ENCODE assay signal across 27 cellular contexts in the genomic region with DNA sequence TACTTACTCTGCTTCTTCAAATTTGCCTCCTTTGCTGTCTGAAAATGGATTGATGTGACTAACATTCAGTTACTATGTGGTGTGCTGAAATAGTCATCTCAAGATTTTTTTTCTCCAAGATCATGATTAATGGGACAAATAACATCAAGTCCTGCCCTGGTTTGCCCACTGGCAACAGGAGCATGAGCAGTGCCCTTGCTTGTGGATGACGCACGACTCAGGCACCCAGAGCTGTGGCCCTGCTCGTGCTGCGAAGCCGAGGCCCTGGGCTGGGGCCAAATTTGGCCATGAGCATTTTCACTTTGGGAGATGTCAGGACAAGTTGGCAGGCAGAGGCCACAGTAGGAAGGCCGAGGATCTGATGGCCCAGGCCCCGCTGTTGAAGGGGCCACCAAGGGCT.
DNase-seq lines count a peak whose midpoint lies in the region; ATAC-seq, FAIRE-seq and TF ChIP-seq lines count a peak whose summit lies in the region.
"Had no signal": no experiment of that assay in that cellular context is flagged by ENCODE, and none has a peak within 500 bp of the region (broad histone marks: within the 10 kb centered on the region; RNA-seq: fewer than 3 reads in every experiment).

No MANE protein-coding gene starts in this region.

- POLR2A ChIA-PET in IMR-90 (lab: Charles Lee; ENCODE audit: unreplicated experiment) = no interaction called here

- ATAC-seq in IMR-90 (ENCODE audit: low read depth) (no peak), lung (ENCODE audit: insufficient read depth, low FRiP score) (peak; percentile 41), aorta (ENCODE audit: low FRiP score) (no peak)
- ATAC-seq in effector memory CD8-positive, alpha-beta T cell (replicated peaks) = no peak
- ATAC-seq: activated CD4-positive, CD25-positive, alpha-beta regulatory T cell treated with anti-CD3 and anti-CD28 coated beads, Interleukin-2, amount 50 U/mL, for 24 hours; activated naive CD4-positive, alpha-beta T cell treated with anti-CD3 and anti-CD28 coated beads, Interleukin-2, amount 50 U/mL, for 72 hours; CD8-positive, alpha-beta T cell; left ventricle myocardium superior; Right ventricle myocardium inferior; sciatic nerve; stimulated activated naive CD8-positive, alpha-beta T cell treated with anti-CD3 and anti-CD28 coated beads, Interleukin-15, Interleukin-2, amounts not matched to agents 100 U/mL and 50 U/mL, for 24 hours had no signal

- H2AK9ac ChIP-seq in IMR-90 (replicated peaks; ENCODE audit: low read depth, low read length, poor library complexity) = no peak overlapping the region

- no peak overlapping the region for H3K27ac ChIP-seq in IMR-90 (ENCODE audit: insufficient read depth, low read length)
- no peak overlapping the region for H3K27ac ChIP-seq in astrocyte (ENCODE audit: low read depth, low read length)
- no peak overlapping the region for H3K27ac ChIP-seq in lung (ENCODE audit: low read depth in 1 of 2, low read length in 1 of 2)
- H3K27ac ChIP-seq in aorta (ENCODE audit: low read depth in 1 of 2, low read length in 2 of 2) = no peak overlapping the region
- H3K27ac ChIP-seq: thyroid gland had no signal

- no peak overlapping the region for H3K27ac Mint-ChIP-seq in astrocyte (ENCODE audit: unreplicated experiment)
- no peak overlapping the region for H3K27ac Mint-ChIP-seq in effector memory CD8-positive, alpha-beta T cell
- H3K27ac Mint-ChIP-seq: activated CD4-positive, alpha-beta memory T cell treated with anti-CD3 and anti-CD28 coated beads, Interleukin-2, amount 10 ng/mL, durations not matched to agents 7 days and 5 days; activated T-helper 2 cell treated with anti-CD3 and anti-CD28 coated beads, Interferon-gamma antibody, Interleukin-2, Interleukin-4, amounts not matched to agents 10 μg/mL and 5 μg/mL and 100 μg/mL, durations not matched to agents 14 hours and 24 hours and 36 hours; CD8-positive, alpha-beta T cell; H9 had no signal

- no TSS peak for BruUV-seq in IMR-90 (replicated peaks; lab: Mats Ljungman, UMichigan)

- H4K20me1 ChIP-seq in IMR-90 (ENCODE audit: insufficient read depth, low read length) = no peaks in the 10 kb centered on the region
- no peaks in the 10 kb centered on the region for H4K20me1 ChIP-seq in astrocyte (ENCODE audit: insufficient read depth, low read length)

- H3K18ac ChIP-seq in IMR-90 (ENCODE audit: low read depth, low read length) = no peak overlapping the region

- peaks cover 24% of the 10 kb centered on the region for H3K4me1 Mint-ChIP-seq in astrocyte (ENCODE audit: low read depth, unreplicated experiment)
- no peaks in the 10 kb centered on the region for H3K4me1 Mint-ChIP-seq in effector memory CD8-positive, alpha-beta T cell (ENCODE audit: low read depth in 2 of 2)
- H3K4me1 Mint-ChIP-seq: activated CD4-positive, alpha-beta memory T cell treated with anti-CD3 and anti-CD28 coated beads, Interleukin-2, amount 10 ng/mL, durations not matched to agents 7 days and 5 days had no signal

- H3K27me3 ChIP-seq in IMR-90 (ENCODE audit: control insufficient read depth, insufficient read depth, low read length) = no peaks in the 10 kb centered on the region
- H3K27me3 ChIP-seq in astrocyte (ENCODE audit: insufficient read depth, low read length) = no peaks in the 10 kb centered on the region
- no peaks in the 10 kb centered on the region for H3K27me3 ChIP-seq in lung (ENCODE audit: control insufficient read depth, insufficient read depth)
- H3K27me3 ChIP-seq in aorta (ENCODE audit: control insufficient read depth in 1 of 2, insufficient read depth in 2 of 2, low read length in 1 of 2) = no peaks in the 10 kb centered on the region
- H3K27me3 ChIP-seq: thyroid gland had no signal

- H2BK20ac ChIP-seq in IMR-90 (ENCODE audit: low read depth, low read length) = 0 out of 2 replicates have a peak overlapping the region, but pooled peaks have one; percentile 44

- WGBS in IMR-90 (ENCODE audit: extremely low coverage in 2 of 2, insufficient read length in 1 of 2), 2 experiments = 85% methylated on average over 5 of the region's 7 CpGs; no CpG with 5 or more reads in 1 of the 2 experiments
- 95% methylated on average over 7 of the region's 7 CpGs for WGBS in lung, 2 donors
- WGBS in aorta, 2 donors = 75 to 76% methylated on average over 7 of the region's 7 CpGs

- H4K91ac ChIP-seq in IMR-90 (ENCODE audit: insufficient read depth, low read depth, low read length) = peak overlapping the region; percentile 13; the same call in 1 of the 2 replicates

- in situ Hi-C loops in IMR-90 (cut with MboI; ENCODE audit: low sequenced_read_pairs) = no loop called here

- TF ChIP-seq POLR2A in IMR-90 (IDR thresholded peaks at IDR 0.05; ENCODE audit: low read depth, low read length) = no peak

- no peak overlapping the region for H3K23ac ChIP-seq in IMR-90 (ENCODE audit: low read depth, low read length)

- TF ChIP-seq RAD21 in IMR-90 (IDR thresholded peaks at IDR 0.05; ENCODE audit: low read length) = no peak

- H3K9me3 ChIP-seq in IMR-90 (ENCODE audit: control insufficient read depth, insufficient read depth, low read length) (no peaks in the 10 kb centered on the region), astrocyte (ENCODE audit: insufficient read depth, low read depth, low read length) (no peaks in the 10 kb centered on the region), lung (ENCODE audit: control insufficient read depth in 2 of 2, insufficient read depth in 1 of 2, low read length in 1 of 2) (no peaks in the 10 kb centered on the region), aorta (ENCODE audit: control insufficient read depth, low read length) (no peaks in the 10 kb centered on the region)
- H3K9me3 ChIP-seq: thyroid gland had no signal

- H3K36me3 ChIP-seq in IMR-90 (ENCODE audit: control insufficient read depth, insufficient read depth, low read length) (no peaks in the 10 kb centered on the region), astrocyte (ENCODE audit: insufficient read depth, low read length) (no peaks in the 10 kb centered on the region), lung (ENCODE audit: control insufficient read depth in 2 of 2, insufficient read depth in 2 of 2, low read length in 2 of 2) (no peaks in the 10 kb centered on the region), aorta (ENCODE audit: control insufficient read depth in 1 of 2, insufficient read depth in 2 of 2, low read length in 1 of 2) (no peaks in the 10 kb centered on the region)
- H3K36me3 ChIP-seq: thyroid gland had no signal

- no peak for DNase-seq in IMR-90
- peak; percentile 51 for DNase-seq in astrocyte (ENCODE audit: low read depth)
- DNase-seq in lung (ENCODE audit: low spot score) = no peak
- peak; percentile 52 to 78 for DNase-seq in aorta
- DNase-seq in retina = no peak
- DNase-seq in effector memory CD8-positive, alpha-beta T cell = no peak
- DNase-seq in SHP77 treated with DMSO at 0.1 percent for 48 hours (lab: John Stamatoyannopoulos, UW) = no peak
- DNase-seq: activated CD4-positive, alpha-beta memory T cell treated with anti-CD3 and anti-CD28 coated beads, Interleukin-2, amount 10 ng/mL, durations not matched to agents 7 days and 5 days; CD8-positive, alpha-beta T cell; foreskin melanocyte; H9; hypothalamus; left ventricle myocardium superior; midbrain; NCI-H1105; NCI-H2081; NCI-H345; NCI-H774; stimulated activated CD4-positive, alpha-beta T cell treated with anti-CD3 and anti-CD28 coated beads, Interleukin-15, amount 100 ng/mL, for 24 hours; stimulated activated naive CD8-positive, alpha-beta T cell treated with anti-CD3 and anti-CD28 coated beads, Interleukin-15, Interleukin-2, amounts not matched to agents 100 U/mL and 50 U/mL, for 24 hours; thyroid gland had no signal

- H3K4me3 ChIP-seq in IMR-90 (ENCODE audit: insufficient read depth, low read depth, low read length) (no peak overlapping the region), astrocyte (ENCODE audit: insufficient read depth, low read depth, low read length) (no peak overlapping the region), lung (no peak overlapping the region), aorta (ENCODE audit: low read length in 2 of 2) (no peak overlapping the region)
- H3K4me3 ChIP-seq: thyroid gland had no signal

- H3K79me2 ChIP-seq in astrocyte (ENCODE audit: insufficient read depth, low read length) = no peaks in the 10 kb centered on the region

- H3K4me2 ChIP-seq in IMR-90 (ENCODE audit: low read depth, low read length) = no peak overlapping the region
- no peak overlapping the region for H3K4me2 ChIP-seq in astrocyte (ENCODE audit: low read length)

- H2AFZ ChIP-seq in IMR-90 (replicated peaks; ENCODE audit: low read length, poor library complexity) (peak overlapping the region; percentile 34), astrocyte (ENCODE audit: low read depth, low read length) (no peak overlapping the region)

- no peak overlapping the region for H3K56ac ChIP-seq in IMR-90 (ENCODE audit: extremely low read depth, insufficient read depth, low read length)

- H2BK120ac ChIP-seq in IMR-90 (ENCODE audit: low read depth, low read length) = peak overlapping the region; percentile 23

- H2BK5ac ChIP-seq in IMR-90 (ENCODE audit: low read depth, low read length, poor library complexity, severe bottlenecking) = no peak overlapping the region

- H3K27me3 Mint-ChIP-seq in astrocyte (ENCODE audit: low read depth, unreplicated experiment) = no peaks in the 10 kb centered on the region
- H3K27me3 Mint-ChIP-seq in effector memory CD8-positive, alpha-beta T cell = no peaks in the 10 kb centered on the region
- H3K27me3 Mint-ChIP-seq: activated CD4-positive, alpha-beta memory T cell treated with anti-CD3 and anti-CD28 coated beads, Interleukin-2, amount 10 ng/mL, durations not matched to agents 7 days and 5 days had no signal

- no peak overlapping the region for H3K4ac ChIP-seq in IMR-90 (ENCODE audit: low read depth, low read length)

- no peak overlapping the region for H2AK5ac ChIP-seq in IMR-90 (ENCODE audit: low read depth, low read length)

- TF ChIP-seq CTCF in IMR-90 (conservative IDR thresholded peaks at IDR 0.05; ENCODE audit: low read depth, low read length) = no peak
- TF ChIP-seq CTCF in astrocyte (IDR thresholded peaks at IDR 0.05; ENCODE audit: insufficient read depth, low read depth, low read length) = no peak
- no peak for TF ChIP-seq CTCF in lung (IDR thresholded peaks at IDR 0.05; ENCODE audit: control extremely low read depth, extremely low read depth)

- no peaks in the 10 kb centered on the region for H3K36me3 Mint-ChIP-seq in astrocyte (ENCODE audit: low read depth, unreplicated experiment)
- no peaks in the 10 kb centered on the region for H3K36me3 Mint-ChIP-seq in effector memory CD8-positive, alpha-beta T cell (ENCODE audit: insufficient read depth)
- H3K36me3 Mint-ChIP-seq: activated naive CD4-positive, alpha-beta T cell treated with anti-CD3 and anti-CD28 coated beads, Interleukin-2, amount 50 U/mL, for 72 hours; CD8-positive, alpha-beta T cell had no signal

- no peak overlapping the region for H3K9ac ChIP-seq in IMR-90 (ENCODE audit: low read depth, low read length)
- H3K9ac ChIP-seq in astrocyte (ENCODE audit: low read length) = no peak overlapping the region

- no peak overlapping the region for H2BK15ac ChIP-seq in IMR-90 (ENCODE audit: low read depth, low read length)

- H3K14ac ChIP-seq in IMR-90 (replicated peaks; ENCODE audit: low read depth, low read length) = 0 out of 2 replicates have a peak overlapping the region, but pooled peaks have one; percentile 21

- FAIRE-seq in astrocyte (lab: Jason Lieb, UNC) = no peak
- FAIRE-seq: GM12892 had no signal

- H3K4me3 Mint-ChIP-seq in astrocyte (ENCODE audit: unreplicated experiment) = no peak overlapping the region
- H3K4me3 Mint-ChIP-seq in effector memory CD8-positive, alpha-beta T cell = no peak overlapping the region
- H3K4me3 Mint-ChIP-seq: activated CD4-positive, alpha-beta memory T cell treated with anti-CD3 and anti-CD28 coated beads, Interleukin-2, amount 10 ng/mL, durations not matched to agents 7 days and 5 days; CD8-positive, alpha-beta T cell; H9 had no signal

- H3K4me1 ChIP-seq in IMR-90 (ENCODE audit: control insufficient read depth, insufficient read depth, low read length) = peaks cover 5% of the 10 kb centered on the region; the same call in 1 of the 2 replicates
- H3K4me1 ChIP-seq in astrocyte (ENCODE audit: insufficient read depth, low read length) = peaks cover 7% of the 10 kb centered on the region
- H3K4me1 ChIP-seq in lung (ENCODE audit: control insufficient read depth in 2 of 2, insufficient read depth in 2 of 2, low read length in 2 of 2) = no peaks in the 10 kb centered on the region
- no peaks in the 10 kb centered on the region for H3K4me1 ChIP-seq in aorta (ENCODE audit: control insufficient read depth in 1 of 2, insufficient read depth in 2 of 2, low read length in 2 of 2)

- no peak overlapping the region for H4K8ac ChIP-seq in IMR-90 (ENCODE audit: low read depth in 2 of 2, low read length in 2 of 2)

- H3K9me1 ChIP-seq in IMR-90 (ENCODE audit: insufficient read depth, low read length) = peaks cover 11% of the 10 kb centered on the region; the same call in 1 of the 2 replicates

- H4K5ac ChIP-seq in IMR-90 (ENCODE audit: low read depth, low read length) = no peak overlapping the region

- peaks cover 3% of the 10 kb centered on the region for H3K9me3 Mint-ChIP-seq in astrocyte (ENCODE audit: unreplicated experiment)
- peaks cover 0 to 6% of the 10 kb centered on the region in 2 donors for H3K9me3 Mint-ChIP-seq in effector memory CD8-positive, alpha-beta T cell
- H3K9me3 Mint-ChIP-seq: activated CD4-positive, alpha-beta memory T cell treated with anti-CD3 and anti-CD28 coated beads, Interleukin-2, amount 10 ng/mL, durations not matched to agents 7 days and 5 days; activated T-helper 2 cell treated with anti-CD3 and anti-CD28 coated beads, Interferon-gamma antibody, Interleukin-2, Interleukin-4, amounts not matched to agents 10 μg/mL and 5 μg/mL and 100 μg/mL, durations not matched to agents 14 hours and 24 hours and 36 hours; CD8-positive, alpha-beta T cell; H9 had no signal

- H3K79me1 ChIP-seq in IMR-90 (ENCODE audit: low read depth in 1 of 2, low read length in 2 of 2) = no peaks in the 10 kb centered on the region

- CTCF ChIA-PET in IMR-90 (lab: Yijun Ruan, JAX) = interaction anchor here (0.6 kb wide), 1 partner anchor 94 kb away, joined by 3 read pairs; no protein-coding TSS in a partner anchor

- dilution Hi-C loops in IMR-90 (cut with HindIII; ENCODE audit: low sequenced_read_pairs, unreplicated experiment) = no loop called here

- intact Hi-C loops in IMR-90 (cut with micrococcal nuclease) = no loop called here
- intact Hi-C loops in aorta (cut with DNase I) = no loop called here

Comparison
In these comparisons a context has a peak if more than half of its experiments do, and no peak if none do; other contexts are left out.
1. DNase-seq: peak in astrocyte (single experiment) and aorta (2 of 2); none in IMR-90 (single experiment), lung (single experiment), retina (single experiment), effector memory CD8-positive, alpha-beta T cell (0 of 3) and SHP77 treated with DMSO at 0.1 percent for 48 hours (single experiment).